Comparison of ENCODE assay signal across 8 cellular contexts in the genomic region with DNA sequence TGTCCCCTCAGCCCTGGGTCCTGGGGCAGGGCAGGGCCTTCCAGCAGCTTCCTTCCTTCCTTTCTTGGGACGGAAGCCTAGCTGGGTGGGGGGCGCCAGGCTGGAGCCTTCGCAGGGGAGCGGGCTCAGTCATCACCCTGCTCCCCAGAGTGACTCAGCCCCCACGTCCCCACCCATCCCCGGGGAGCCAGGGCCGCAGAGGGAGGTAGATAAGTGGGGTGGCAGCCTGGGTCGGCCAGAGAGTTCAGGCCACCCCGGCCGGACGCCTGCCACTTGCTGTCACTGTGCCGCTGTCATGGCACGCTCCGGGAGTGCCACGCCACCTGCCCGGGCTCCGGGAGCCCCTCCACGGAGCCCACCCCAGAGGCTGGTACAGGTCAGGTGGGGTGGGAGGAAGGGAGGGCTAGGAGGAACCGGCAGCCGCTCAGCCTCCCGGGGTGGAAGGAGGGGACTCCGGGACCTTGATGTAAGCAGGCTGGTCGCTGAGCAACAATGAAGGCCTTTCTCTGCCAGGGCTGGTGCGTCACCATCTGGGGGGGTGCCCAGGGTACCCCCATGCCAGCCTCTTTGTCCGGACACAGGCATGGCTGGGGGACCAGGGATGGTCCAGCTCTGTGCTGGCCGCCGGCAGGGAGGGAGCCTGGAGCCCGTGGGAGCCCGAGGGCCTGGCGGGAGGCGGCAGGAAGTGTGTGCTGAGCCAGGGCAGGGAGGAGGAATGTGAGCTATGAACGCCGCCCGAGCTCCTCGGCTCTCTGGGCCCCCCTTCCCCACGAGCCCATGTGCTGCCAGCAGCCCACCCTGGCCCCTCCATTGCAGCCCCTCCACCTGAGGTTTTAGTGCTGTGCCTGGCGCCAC. TPM values are rescaled to one million over a fixed set of nuclear protein-coding genes. Genes with fewer than 3 reads are reported as not detected.
DNase-seq lines count a peak whose midpoint lies in the region; ATAC-seq and TF ChIP-seq lines count a peak whose summit lies in the region.

No MANE protein-coding gene starts in this region.

- peak overlapping the region; percentile 41 for H3K4me3 ChIP-seq in fibroblast of villous mesenchyme (ENCODE audit: low read depth, low read length)

- in situ Hi-C loops in SK-MEL-5 (cut with HindIII; ENCODE audit: low pct_unique_long_range_greater_than_20kb, low sequenced_read_pairs) = no loop called here
- in situ Hi-C loops in ACHN (cut with HindIII; ENCODE audit: low pct_ligation_motif_present, low pct_unique_long_range_greater_than_20kb, low sequenced_read_pairs) = loop anchor here (10.0 kb wide), 1 partner anchor 132 kb away; no protein-coding TSS in a partner anchor

- no peak for ATAC-seq in HG03460 (IDR thresholded peaks at IDR 0.05; ENCODE audit: unreplicated experiment)
- ATAC-seq in HG03520 (IDR thresholded peaks at IDR 0.05; ENCODE audit: unreplicated experiment) = no peak

- TF ChIP-seq CTCF in fibroblast of villous mesenchyme (IDR thresholded peaks at IDR 0.05; ENCODE audit: insufficient read depth, low read depth, low read length) = no peak

- DNase-seq in AG20443 (ENCODE audit: low spot score) (peak; percentile 79), SK-MEL-5 (ENCODE audit: low read depth, low spot score) (peak; percentile 4), fibroblast of villous mesenchyme (ENCODE audit: low read depth) (peak; percentile 70), occipital lobe (lab: John Stamatoyannopoulos, UW) (peak; percentile 76), ACHN (no peak), NCI-H1092 treated with DMSO at 0.1 percent for 48 hours (lab: John Stamatoyannopoulos, UW) (no peak)

RNA-seq across cellular contexts. Expression of a gene that starts 6.6 kb away (rescaled TPM):
- 7.0 and 9.3 TPM in 2 replicates for total RNA-seq in SK-MEL-5 (2014; rRNA removed; shearing (Covaris generic))
- 25.9 and 28.6 TPM in 2 replicates for polyA plus RNA-seq in SK-MEL-5 (2015; cell fraction: cytosol; rRNA removed)
- 9.8 and 16.0 TPM in 2 replicates for polyA plus RNA-seq in SK-MEL-5 (2015; cell fraction: nucleus; rRNA removed)
- total RNA-seq in fibroblast of villous mesenchyme = 52.7 and 59.3 TPM in 2 replicates
- total RNA-seq in occipital lobe = 9.8 TPM

RNA-seq across cellular contexts. Expression of a gene that starts 13.7 kb away (rescaled TPM):
- total RNA-seq in SK-MEL-5 (2014; rRNA removed; shearing (Covaris generic)) = 0.55 TPM in 1 of 2 replicates, not detected in the other
- polyA plus RNA-seq in SK-MEL-5 (2015; cell fraction: cytosol; rRNA removed) = 0.72 and 0.94 TPM in 2 replicates
- 2.2 and 4.5 TPM in 2 replicates for polyA plus RNA-seq in SK-MEL-5 (2015; cell fraction: nucleus; rRNA removed)
- 0.32 and 1.3 TPM in 2 replicates for total RNA-seq in fibroblast of villous mesenchyme
- total RNA-seq in occipital lobe = not detected

RNA-seq across cellular contexts. Expression of a gene that starts 14.3 kb away (rescaled TPM):
- total RNA-seq in SK-MEL-5 (2014; rRNA removed; shearing (Covaris generic)) = 27.0 and 31.2 TPM in 2 replicates
- 29.1 and 34.8 TPM in 2 replicates for polyA plus RNA-seq in SK-MEL-5 (2015; cell fraction: cytosol; rRNA removed)
- polyA plus RNA-seq in SK-MEL-5 (2015; cell fraction: nucleus; rRNA removed) = 22.1 and 24.7 TPM in 2 replicates
- total RNA-seq in fibroblast of villous mesenchyme (25.5 and 31.9 TPM in 2 replicates), occipital lobe (20.3 TPM)

RNA-seq across cellular contexts. Expression of a gene that starts 14.5 kb away (rescaled TPM):
- total RNA-seq in SK-MEL-5 (2014; rRNA removed; shearing (Covaris generic)) = 11.6 and 20.2 TPM in 2 replicates
- 32.7 and 36.0 TPM in 2 replicates for polyA plus RNA-seq in SK-MEL-5 (2015; cell fraction: cytosol; rRNA removed)
- polyA plus RNA-seq in SK-MEL-5 (2015; cell fraction: nucleus; rRNA removed) = 212 and 240 TPM in 2 replicates
- 62.6 and 69.9 TPM in 2 replicates for total RNA-seq in fibroblast of villous mesenchyme
- total RNA-seq in occipital lobe = 47.3 TPM

RNA-seq across cellular contexts. Expression of a gene that starts 23.7 kb away (rescaled TPM):
- 10.4 and 10.7 TPM in 2 replicates for total RNA-seq in SK-MEL-5 (2014; rRNA removed; shearing (Covaris generic))
- polyA plus RNA-seq in SK-MEL-5 (2015; cell fraction: cytosol; rRNA removed) = 67.3 and 93.2 TPM in 2 replicates
- 123 and 229 TPM in 2 replicates for polyA plus RNA-seq in SK-MEL-5 (2015; cell fraction: nucleus; rRNA removed)
- total RNA-seq in fibroblast of villous mesenchyme (23.5 and 27.6 TPM in 2 replicates), occipital lobe (5.5 TPM)

Comparison
In these comparisons a context has a peak if more than half of its experiments do, and no peak if none do; other contexts are left out.
1. DNase-seq: peak in AG20443 (single experiment), SK-MEL-5 (single experiment), fibroblast of villous mesenchyme (single experiment) and occipital lobe (single experiment); none in ACHN (single experiment) and NCI-H1092 treated with DMSO at 0.1 percent for 48 hours (single experiment).